ENCODE assay signal across 8 cellular contexts in genomic region chr19:46192990-46193650, GRCh38. TPM values are rescaled to one million over a fixed set of nuclear protein-coding genes. Genes with fewer than 3 reads are reported as not detected.
DNase-seq lines count a peak whose midpoint lies in the region; ATAC-seq lines count a peak whose summit lies in the region.

No MANE protein-coding gene starts in this region.

- H3K9me3 ChIP-seq in Karpas-422 (ENCODE audit: low read length) = no peaks in the 10 kb centered on the region

- no peaks in the 10 kb centered on the region for H4K20me1 ChIP-seq in Karpas-422 (ENCODE audit: insufficient read depth, low read depth, low read length)

- H3K36me3 ChIP-seq in Karpas-422 (ENCODE audit: insufficient read depth, low read length) = no peaks in the 10 kb centered on the region

- peak; percentile 20 for DNase-seq in NCI-H510A treated with DMSO at 0.1 percent for 48 hours (lab: John Stamatoyannopoulos, UW)
- no peak for DNase-seq in NCI-H510A (lab: John Stamatoyannopoulos, UW)
- peak; percentile 96 for DNase-seq in NOMO-1 treated with DMSO at 0.1 percent for 48 hours (lab: John Stamatoyannopoulos, UW; ENCODE audit: unreplicated experiment)
- peak; percentile 10 for DNase-seq in dermis blood vessel endothelial cell
- DNase-seq in pons (ENCODE audit: low spot score) = peak; percentile 46
- no peak for DNase-seq in Karpas-422

- no peak overlapping the region for H3K4me3 ChIP-seq in Karpas-422 (ENCODE audit: low read length)

- no peaks in the 10 kb centered on the region for H3K79me2 ChIP-seq in Karpas-422 (ENCODE audit: low read length)

- H3K27ac ChIP-seq in Karpas-422 (ENCODE audit: low read length) = no peak overlapping the region

- ATAC-seq in GM18511 (IDR thresholded peaks at IDR 0.05; ENCODE audit: unreplicated experiment) = no peak
- no peak for ATAC-seq in GM18519 (IDR thresholded peaks at IDR 0.05; ENCODE audit: low FRiP score, unreplicated experiment)

- H3K9me2 ChIP-seq in Karpas-422 (replicated peaks; ENCODE audit: insufficient read depth, low read length) = no peaks in the 10 kb centered on the region

- no peaks in the 10 kb centered on the region for H3K4me1 ChIP-seq in Karpas-422 (ENCODE audit: low read length)

- no peak overlapping the region for H2AFZ ChIP-seq in Karpas-422 (ENCODE audit: low read length)

- no peak overlapping the region for H3K4me2 ChIP-seq in Karpas-422 (ENCODE audit: low read depth, low read length, poor library complexity, severe bottlenecking)

- no peaks in the 10 kb centered on the region for H3K27me3 ChIP-seq in Karpas-422 (ENCODE audit: low read length)

- H3K9ac ChIP-seq in Karpas-422 (ENCODE audit: low read length) = no peak overlapping the region

RNA-seq across cellular contexts. Expression of gene IGFL1, which starts 36.4 kb away (rescaled TPM):
- not detected in 2 replicates for total RNA-seq in dermis blood vessel endothelial cell
- total RNA-seq in Karpas-422 (2014; rRNA removed; shearing (Covaris generic); ENCODE audit: low replicate concordance) = not detected in 2 replicates

RNA-seq across cellular contexts. Expression of gene IGFL2, which starts 45.1 kb away (rescaled TPM):
- total RNA-seq in dermis blood vessel endothelial cell = not detected in 2 replicates
- total RNA-seq in Karpas-422 (2014; rRNA removed; shearing (Covaris generic); ENCODE audit: low replicate concordance) = not detected in 2 replicates

Comparison
In these comparisons a context has a peak if more than half of its experiments do, and no peak if none do; other contexts are left out.
1. DNase-seq: peak in NCI-H510A treated with DMSO at 0.1 percent for 48 hours (single experiment), NOMO-1 treated with DMSO at 0.1 percent for 48 hours (single experiment), dermis blood vessel endothelial cell (single experiment) and pons (single experiment); none in NCI-H510A (single experiment) and Karpas-422 (single experiment).